19 cellular contexts compared by ENCODE assay signal in the genomic region with DNA sequence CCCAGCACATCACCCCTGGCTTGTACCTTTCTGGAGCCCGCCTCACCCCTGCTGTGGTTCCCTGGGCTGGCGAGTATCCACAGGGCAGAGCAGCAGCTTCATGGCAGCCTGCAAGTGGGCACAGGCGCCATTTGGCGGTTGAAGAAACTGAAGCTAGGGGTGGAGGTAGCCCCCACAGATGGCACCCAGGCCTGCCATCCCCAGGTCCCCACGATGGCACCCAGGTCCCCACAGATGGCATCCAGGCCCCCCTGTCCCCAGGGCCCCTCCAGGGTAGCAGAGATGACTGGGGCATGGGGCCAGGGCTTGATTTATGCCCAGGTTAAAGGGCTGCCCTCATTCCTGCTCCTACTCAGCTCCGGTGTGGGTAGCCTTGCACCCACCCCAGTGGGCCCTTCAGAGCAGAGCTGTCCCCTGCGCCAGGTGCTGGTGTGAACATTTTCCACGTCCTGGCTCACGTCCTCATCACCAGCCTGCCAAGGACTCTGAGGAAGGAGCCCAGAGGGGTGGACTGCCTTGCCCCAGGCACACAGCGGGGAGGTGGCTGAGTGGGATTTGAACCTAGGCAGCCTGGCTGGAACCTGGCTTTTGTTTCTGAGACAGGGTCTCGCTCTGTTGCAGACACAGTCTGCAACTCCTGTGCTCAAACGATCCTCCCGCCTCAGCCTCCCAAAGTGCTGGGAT.
"Had no signal": no experiment of that assay in that cellular context is flagged by ENCODE, and none has a peak within 500 bp of the region (broad histone marks: within the 10 kb centered on the region; RNA-seq: fewer than 3 reads in every experiment).

No MANE protein-coding gene starts in this region.

- H3K9ac ChIP-seq: parathyroid adenoma had no signal

- H3K27ac ChIP-seq: coronary artery, esophagus muscularis mucosa, foreskin keratinocyte, gastroesophageal sphincter, heart left ventricle, neutrophil, parathyroid adenoma, transverse colon, vagina had no signal

- H3K79me2 ChIP-seq: parathyroid adenoma had no signal

- H3K4me1 ChIP-seq: foreskin keratinocyte, parathyroid adenoma had no signal

- H3K27me3 ChIP-seq: foreskin keratinocyte, vagina had no signal

- H3K36me3 ChIP-seq: gastroesophageal sphincter, heart left ventricle, neutrophil, transverse colon, vagina had no signal

- H3K9me3 ChIP-seq: esophagus muscularis mucosa, gastroesophageal sphincter, heart left ventricle, neutrophil, transverse colon, vagina had no signal

- DNase-seq: effector memory CD4-positive, alpha-beta T cell; foreskin keratinocyte; hippocampal formation; natural killer cell; stimulated activated CD4-positive, alpha-beta T cell treated with anti-CD3 and anti-CD28 coated beads, Interleukin-2, amount 100 ng/mL, for 24 hours; stimulated activated CD4-positive, alpha-beta T cell treated with anti-CD3 and anti-CD28 coated beads, Interleukin-4, amount 100 ng/mL, for 24 hours; stimulated activated naive CD8-positive, alpha-beta T cell treated with anti-CD3 and anti-CD28 coated beads, Interleukin-15, Interleukin-2, amounts not matched to agents 100 U/mL and 50 U/mL, for 24 hours; transverse colon had no signal

- H3K4me3 ChIP-seq: coronary artery, esophagus muscularis mucosa, gastroesophageal sphincter, heart left ventricle, lung, transverse colon, vagina had no signal

- H2AFZ ChIP-seq: parathyroid adenoma had no signal

- ATAC-seq: foreskin keratinocyte; gastroesophageal sphincter; heart left ventricle; natural killer cell; sciatic nerve; stimulated activated effector memory CD8-positive, alpha-beta T cell treated with anti-CD3 and anti-CD28 coated beads, Interleukin-12 subunit alpha, Interleukin-12 subunit beta, amount 100 ng/mL, for 72 hours; stimulated activated naive CD8-positive, alpha-beta T cell treated with anti-CD3 and anti-CD28 coated beads, Interleukin-15, Interleukin-2, amounts not matched to agents 100 U/mL and 50 U/mL, for 24 hours had no signal

- FAIRE-seq: islet of Langerhans had no signal
